In genomic region chr9:115694991-115695390, GRCh38 we compare ENCODE assay signal across 21 cellular contexts.
"Had no signal": no experiment of that assay in that cellular context is flagged by ENCODE, and none has a peak within 500 bp of the region (broad histone marks: within the 10 kb centered on the region; RNA-seq: fewer than 3 reads in every experiment).

No MANE protein-coding gene starts in this region.

- H3K27me3 Mint-ChIP-seq: activated naive CD8-positive, alpha-beta T cell treated with anti-CD3 and anti-CD28 coated beads, Interleukin-2, amount 50 U/mL, for 24 hours; stimulated activated naive CD8-positive, alpha-beta T cell treated with anti-CD3 and anti-CD28 coated beads, Interleukin-15, Interleukin-2, amounts not matched to agents 100 ng/mL and 50 ng/mL, for 24 hours had no signal

- H3K27ac Mint-ChIP-seq: activated naive CD8-positive, alpha-beta T cell treated with anti-CD3 and anti-CD28 coated beads, Interleukin-2, amount 50 U/mL, for 24 hours; activated T-helper 17 cell treated with anti-CD3 and anti-CD28 coated beads, Interleukin-2, amount 50 U/mL, for 72 hours; mesothelial cell of epicardium; nephron progenitor cell; progenitor cell of endocrine pancreas; stimulated activated naive CD8-positive, alpha-beta T cell treated with anti-CD3 and anti-CD28 coated beads, Interleukin-15, Interleukin-2, amounts not matched to agents 100 ng/mL and 50 ng/mL, for 24 hours; T-cell had no signal

- H3K27me3 ChIP-seq: esophagus squamous epithelium, gastrocnemius medialis, heart right ventricle, suprapubic skin had no signal

- H3K36me3 ChIP-seq: esophagus squamous epithelium, gastrocnemius medialis, heart right ventricle, lower lobe of right lung, suprapubic skin had no signal

- H3K36me3 Mint-ChIP-seq: mesothelial cell of epicardium, T-cell had no signal

- H3K4me3 Mint-ChIP-seq: activated naive CD8-positive, alpha-beta T cell treated with anti-CD3 and anti-CD28 coated beads, Interleukin-2, amount 50 U/mL, for 24 hours; activated T-helper 17 cell treated with anti-CD3 and anti-CD28 coated beads, Interleukin-2, amount 50 U/mL, for 72 hours; mesothelial cell of epicardium; nephron progenitor cell; stimulated activated naive CD8-positive, alpha-beta T cell treated with anti-CD3 and anti-CD28 coated beads, Interleukin-15, Interleukin-2, amounts not matched to agents 100 ng/mL and 50 ng/mL, for 24 hours; T-cell had no signal

- H3K4me1 Mint-ChIP-seq: activated naive CD8-positive, alpha-beta T cell treated with anti-CD3 and anti-CD28 coated beads, Interleukin-2, amount 50 U/mL, for 24 hours; activated T-helper 17 cell treated with anti-CD3 and anti-CD28 coated beads, Interleukin-2, amount 50 U/mL, for 72 hours; mesothelial cell of epicardium; nephron progenitor cell; T-cell had no signal

- H3K9me3 Mint-ChIP-seq: activated naive CD8-positive, alpha-beta T cell treated with anti-CD3 and anti-CD28 coated beads, Interleukin-2, amount 50 U/mL, for 24 hours; mesothelial cell of epicardium; nephron progenitor cell; stimulated activated naive CD8-positive, alpha-beta T cell treated with anti-CD3 and anti-CD28 coated beads, Interleukin-15, Interleukin-2, amounts not matched to agents 100 ng/mL and 50 ng/mL, for 24 hours had no signal

- H3K4me3 ChIP-seq: coronary artery, esophagus squamous epithelium, gastrocnemius medialis, heart right ventricle, lower lobe of right lung, suprapubic skin had no signal

- H3K9me3 ChIP-seq: esophagus squamous epithelium, gastrocnemius medialis, heart right ventricle, lower lobe of right lung, suprapubic skin had no signal

- DNase-seq: activated CD4-positive, CD25-positive, alpha-beta regulatory T cell treated with anti-CD3 and anti-CD28 coated beads, Interleukin-2, amount 50 U/mL, for 72 hours; activated naive CD4-positive, alpha-beta T cell treated with Interleukin-2 at 50 U/mL for 16 hours; activated naive CD8-positive, alpha-beta T cell treated with anti-CD3 and anti-CD28 coated beads, Interleukin-2, amount 50 U/mL, for 24 hours; activated T-cell treated with anti-CD3 and anti-CD28 coated beads for 4 hours; caudate nucleus; esophagus squamous epithelium; gastrocnemius medialis; heart right ventricle; left colon; lower lobe of right lung; nephron progenitor cell; occipital lobe; right cardiac atrium; T-cell; T-helper 9 cell had no signal

- H3K4me1 ChIP-seq: gastrocnemius medialis, lower lobe of right lung had no signal

- H3K27ac ChIP-seq: coronary artery, esophagus squamous epithelium, gastrocnemius medialis, heart right ventricle, lower lobe of right lung, suprapubic skin had no signal
